Comparison of ENCODE assay signal across 22 cellular contexts in the genomic region with DNA sequence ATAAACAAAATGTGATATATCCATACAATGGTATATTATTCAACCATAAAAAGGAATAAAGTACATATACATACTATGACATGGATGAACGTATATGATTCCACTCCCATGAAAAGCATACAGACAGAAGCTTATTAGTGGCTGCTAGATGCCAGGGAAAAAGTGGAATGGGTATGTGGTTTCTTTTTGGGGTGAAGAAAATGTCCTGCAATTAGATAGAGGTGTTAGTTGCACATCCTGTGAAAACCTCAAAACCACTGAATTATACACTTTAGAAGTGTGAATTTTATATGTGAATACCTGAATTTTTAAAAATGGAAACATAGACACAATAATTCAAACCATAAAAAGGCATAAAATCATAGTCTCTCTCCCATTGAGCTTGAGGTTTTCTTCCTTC.
"Had no signal": no experiment of that assay in that cellular context is flagged by ENCODE, and none has a peak within 500 bp of the region (broad histone marks: within the 10 kb centered on the region; RNA-seq: fewer than 3 reads in every experiment).

No MANE protein-coding gene starts in this region.

- H3K9me3 ChIP-seq: colonic mucosa, spleen, stomach, thoracic aorta, transverse colon had no signal

- H3K4me1 ChIP-seq: colonic mucosa had no signal

- H3K4me3 Mint-ChIP-seq: endodermal cell had no signal

- ATAC-seq: foreskin keratinocyte, left cardiac atrium, left ventricle myocardium superior, sciatic nerve had no signal

- H3K4me3 ChIP-seq: colonic mucosa, lung, spleen, stomach, thoracic aorta, transverse colon had no signal

- FAIRE-seq: endothelial cell of umbilical vein, kidney had no signal

- DNase-seq: colonic mucosa; dermis blood vessel endothelial cell; endodermal cell; erythroblast; kidney; left cardiac atrium; left ventricle myocardium superior; mesenchymal stem cell; midbrain; posterior cingulate gyrus; spleen; stimulated activated CD4-positive, alpha-beta T cell treated with anti-CD3 and anti-CD28 coated beads, Interleukin-15, amount 100 ng/mL, for 24 hours; stimulated activated CD4-positive, alpha-beta T cell treated with anti-CD3 and anti-CD28 coated beads, Interleukin-2, amount 100 ng/mL, for 24 hours; stimulated activated naive CD4-positive, alpha-beta T cell; stomach; substantia nigra; transverse colon had no signal

- H3K27ac ChIP-seq: colonic mucosa, foreskin keratinocyte, spleen, stomach, thoracic aorta, transverse colon had no signal

- H3K36me3 ChIP-seq: colonic mucosa had no signal

- H3K27me3 ChIP-seq: colonic mucosa, foreskin keratinocyte, spleen, stomach, transverse colon had no signal

- H3K27ac Mint-ChIP-seq: endodermal cell had no signal

- H3K9me3 Mint-ChIP-seq: endodermal cell had no signal
